ENCODE assay signal across 2 cellular contexts in genomic region chr19:51259348-51260245, GRCh38.
TF ChIP-seq lines count a peak whose summit lies in the region.

No MANE protein-coding gene starts in this region.

TF ChIP-seq in GM23338, 12 proteins besides CTCF, POLR2A, EP300 and RAD21 (continued from another document):
- TF ChIP-seq REST (IDR thresholded peaks at IDR 0.05; ENCODE audit: unreplicated experiment) (no peak), ZNF114 (CRISPR knock-in tag; IDR thresholded peaks at IDR 0.05) (no peak), JUNB (IDR thresholded peaks at IDR 0.05; ENCODE audit: unreplicated experiment) (no peak), ZNF462 (CRISPR knock-in tag; IDR thresholded peaks at IDR 0.05) (no peak), POLR2AphosphoS5 (IDR thresholded peaks at IDR 0.05; ENCODE audit: low read depth) (no peak), EZH2phosphoT487 (IDR thresholded peaks at IDR 0.05; ENCODE audit: unreplicated experiment) (no peak), ETS1 (IDR thresholded peaks at IDR 0.05) (no peak), ZNF331 (CRISPR knock-in tag; IDR thresholded peaks at IDR 0.05; ENCODE audit: low read depth) (no peak)

TF ChIP-seq in liver, 16 proteins besides CTCF, POLR2A, EP300 and RAD21 (continued from another document):
- no peak for TF ChIP-seq MAX (IDR thresholded peaks at IDR 0.05)
- no peak for TF ChIP-seq YY1 (IDR thresholded peaks at IDR 0.05)
TF ChIP-seq in liver: peak in this region for 0.
